ENCODE assay signal across 16 cellular contexts in genomic region chr14:61573321-61573720, GRCh38.
A peak's percentile ranks its signal among the peaks of the same experiment; 100 is the strongest.
DNase-seq lines count a peak whose midpoint lies in the region; ATAC-seq and TF ChIP-seq lines count a peak whose summit lies in the region.
"Had no signal": no experiment of that assay in that cellular context is flagged by ENCODE, and none has a peak within 500 bp of the region (broad histone marks: within the 10 kb centered on the region; RNA-seq: fewer than 3 reads in every experiment).

No MANE protein-coding gene starts in this region.

- H3K9me3 ChIP-seq in MG63, result no peaks in the 10 kb centered on the region
- H3K9me3 ChIP-seq: spleen had no signal

- no peak for ATAC-seq in HG03025 (IDR thresholded peaks at IDR 0.05; ENCODE audit: low FRiP score, unreplicated experiment)
- ATAC-seq: activated CD8-positive, alpha-beta T cell treated with anti-CD3 and anti-CD28 coated beads, Interleukin-2, amount 10 ng/mL, durations not matched to agents 7 days and 5 days had no signal

- H3K4me3 Mint-ChIP-seq in osteocyte (ENCODE audit: unreplicated experiment), result no peak overlapping the region
- H3K4me3 Mint-ChIP-seq: activated CD8-positive, alpha-beta T cell treated with anti-CD3 and anti-CD28 coated beads, Interleukin-2, amount 10 ng/mL, durations not matched to agents 7 days and 5 days had no signal

- TF ChIP-seq CTCF in epithelial cell of proximal tubule (conservative IDR thresholded peaks at IDR 0.05; ENCODE audit: low read depth, low read length), result no peak
- no peak for TF ChIP-seq CTCF in osteocyte (IDR thresholded peaks at IDR 0.05)

- H3K36me3 ChIP-seq in MG63, result no peaks in the 10 kb centered on the region
- H3K36me3 ChIP-seq: spleen had no signal

- no peaks in the 10 kb centered on the region for H3K36me3 Mint-ChIP-seq in osteocyte (ENCODE audit: unreplicated experiment)
- H3K36me3 Mint-ChIP-seq: CD4-positive, CD25-positive, alpha-beta regulatory T cell had no signal

- no peaks in the 10 kb centered on the region for H3K27me3 Mint-ChIP-seq in osteocyte (ENCODE audit: unreplicated experiment)

- no peaks in the 10 kb centered on the region for H3K27me3 ChIP-seq in MG63
- H3K27me3 ChIP-seq: spleen had no signal

- H3K9me3 Mint-ChIP-seq in osteocyte (ENCODE audit: unreplicated experiment), result peaks cover 3% of the 10 kb centered on the region
- H3K9me3 Mint-ChIP-seq: CD4-positive, CD25-positive, alpha-beta regulatory T cell had no signal

- H3K27ac Mint-ChIP-seq in osteocyte (ENCODE audit: unreplicated experiment), result peak overlapping the region; percentile 88
- H3K27ac Mint-ChIP-seq: activated CD8-positive, alpha-beta T cell treated with anti-CD3 and anti-CD28 coated beads, Interleukin-2, amount 10 ng/mL, durations not matched to agents 7 days and 5 days had no signal

- DNase-seq in ELR (ENCODE audit: low read depth), result peak; percentile 22
- peak; percentile 51 for DNase-seq in MG63
- DNase-seq in epithelial cell of proximal tubule (ENCODE audit: low read depth), result no peak
- DNase-seq in osteocyte (ENCODE audit: extremely low spot score, unreplicated experiment), result peak; percentile 15
- no peak for DNase-seq in NK-92 treated with Interleukin-12 subunit alpha and Interleukin-12 subunit beta, amount 100 ng/mL, for 24 hours (lab: John Stamatoyannopoulos, UW)
- no peak for DNase-seq in NCI-H2081 (lab: John Stamatoyannopoulos, UW)
- DNase-seq in retina, result no peak
- DNase-seq: activated CD8-positive, alpha-beta T cell treated with anti-CD3 and anti-CD28 coated beads, Interleukin-2, amount 10 ng/mL, durations not matched to agents 7 days and 5 days; activated effector memory CD4-positive, alpha-beta T cell treated with Interleukin-2 at 50 U/mL for 16 hours; CD4-positive, CD25-positive, alpha-beta regulatory T cell; DND-41; effector CD8-positive, alpha-beta T cell; NCI-H1092 treated with DMSO at 0.1 percent for 48 hours; SHP77 treated with DMSO at 0.1 percent for 48 hours; spleen had no signal

- H3K4me1 Mint-ChIP-seq in osteocyte (ENCODE audit: unreplicated experiment), result peaks cover 91% of the 10 kb centered on the region

- H3K4me3 ChIP-seq in MG63, result no peak overlapping the region
- H3K4me3 ChIP-seq in epithelial cell of proximal tubule (ENCODE audit: low read depth, low read length), result peak overlapping the region; percentile 24
- H3K4me3 ChIP-seq: spleen had no signal

Comparison
In these comparisons a context has a peak if more than half of its experiments do, and no peak if none do; other contexts are left out.
1. DNase-seq: peak in ELR (single experiment), MG63 (single experiment) and osteocyte (single experiment); none in epithelial cell of proximal tubule (single experiment), NK-92 treated with Interleukin-12 subunit alpha and Interleukin-12 subunit beta, amount 100 ng/mL, for 24 hours (single experiment), NCI-H2081 (0 of 2) and retina (single experiment).